Comparison of ENCODE assay signal across 1 cellular context in genomic region chr1:27556781-27557595, GRCh38.
TF ChIP-seq lines count a peak whose summit lies in the region.

No MANE protein-coding gene starts in this region.

TF ChIP-seq in K562, 482 proteins besides CTCF, POLR2A, EP300 and RAD21 (continued from another document and continues in another):
- no peak for TF ChIP-seq ARID4B (CRISPR knock-in tag; IDR thresholded peaks at IDR 0.05)
- peak; percentile 57; the same call in 1 of the 2 replicates for TF ChIP-seq ARID1B (IDR thresholded peaks at IDR 0.05)
- TF ChIP-seq BHLHE40 (IDR thresholded peaks at IDR 0.05; ENCODE audit: low read length): 0 out of 2 replicates have a peak, but pooled peaks have one; percentile 11
- TF ChIP-seq CBX1 (IDR thresholded peaks at IDR 0.05; ENCODE audit: low read depth): 0 out of 2 replicates have a peak, but pooled peaks have one; percentile 43
- peak; percentile 71; the same call in 1 of the 2 replicates for TF ChIP-seq ZNF263 (CRISPR knock-in tag; IDR thresholded peaks at IDR 0.05; ENCODE audit: borderline replicate concordance)
- TF ChIP-seq TAF1 (IDR thresholded peaks at IDR 0.05; ENCODE audit: control insufficient read depth, extremely low read depth, insufficient read depth, low read length, severe bottlenecking): no peak
- peak in 1 of 2 experiments; percentile 25; a peak in 1 of 4 replicates for TF ChIP-seq MNT (conservative IDR thresholded peaks at IDR 0.05)
- TF ChIP-seq SMARCA4 (IDR thresholded peaks at IDR 0.05): 0 out of 2 replicates have a peak, but pooled peaks have one; percentile 34
- peak in 1 of 3 experiments; percentile 33; a peak in 1 of 6 replicates for TF ChIP-seq ZBTB11 (CRISPR knock-in tag; IDR thresholded peaks at IDR 0.05)
- 0 out of 2 replicates have a peak, but pooled peaks have one; percentile 57 for TF ChIP-seq DPF2 (IDR thresholded peaks at IDR 0.05)
- peak in 1 of 2 experiments; percentile 22 for TF ChIP-seq E2F6 (IDR thresholded peaks at IDR 0.05; ENCODE audit: borderline replicate concordance in 1 of 2, extremely low read depth in 1 of 2, insufficient read depth in 1 of 2, insufficient read length in 1 of 2, low read depth in 1 of 2, low read length in 1 of 2, poor library complexity in 1 of 2, severe bottlenecking in 1 of 2)
- TF ChIP-seq TRIM25 (IDR thresholded peaks at IDR 0.05; ENCODE audit: borderline replicate concordance): no peak
- TF ChIP-seq HDGF (IDR thresholded peaks at IDR 0.05): no peak
- TF ChIP-seq RNF2 (IDR thresholded peaks at IDR 0.05): no peak
- peak; percentile 31; the same call in 1 of the 2 replicates for TF ChIP-seq MXI1 (IDR thresholded peaks at IDR 0.05; ENCODE audit: low read depth, low read length)
- 0 out of 2 replicates have a peak, but pooled peaks have one; percentile 34 for TF ChIP-seq MYNN (IDR thresholded peaks at IDR 0.05)
- TF ChIP-seq MYNN (CRISPR knock-in tag; IDR thresholded peaks at IDR 0.05): no peak
- TF ChIP-seq BACH1 (tag; IDR thresholded peaks at IDR 0.05): no peak
- TF ChIP-seq CREB5 (CRISPR knock-in tag; IDR thresholded peaks at IDR 0.05): no peak
- no peak for TF ChIP-seq ZNF785 (CRISPR knock-in tag; IDR thresholded peaks at IDR 0.05)
- 0 out of 2 replicates have a peak, but pooled peaks have one; percentile 34 for TF ChIP-seq SMARCE1 (IDR thresholded peaks at IDR 0.05)
- 0 out of 2 replicates have a peak, but pooled peaks have one; percentile 6 for TF ChIP-seq MTA1 (IDR thresholded peaks at IDR 0.05; ENCODE audit: borderline replicate concordance)
- 0 out of 2 replicates have a peak, but pooled peaks have one; percentile 1 for TF ChIP-seq PKNOX1 (IDR thresholded peaks at IDR 0.05)
- TF ChIP-seq HMBOX1 (IDR thresholded peaks at IDR 0.05): peak; percentile 56; the same call in 1 of the 2 replicates
- TF ChIP-seq ZNF76 (CRISPR knock-in tag; IDR thresholded peaks at IDR 0.05; ENCODE audit: borderline replicate concordance): no peak
- TF ChIP-seq HNRNPL (IDR thresholded peaks at IDR 0.05; ENCODE audit: low read depth, low read length): peak; percentile 67; the same call in 1 of the 2 replicates
- TF ChIP-seq FOXM1 (IDR thresholded peaks at IDR 0.05; ENCODE audit: low read depth): 0 out of 2 replicates have a peak, but pooled peaks have one; percentile 8
- TF ChIP-seq FOXM1 (CRISPR knock-in tag; IDR thresholded peaks at IDR 0.05; ENCODE audit: low read depth): no peak
- TF ChIP-seq IRF9 (tag; IDR thresholded peaks at IDR 0.05): no peak
- peak; percentile 93 for TF ChIP-seq VEZF1 (CRISPR knock-in tag; IDR thresholded peaks at IDR 0.05)
- no peak for TF ChIP-seq ZNF77 (CRISPR knock-in tag; IDR thresholded peaks at IDR 0.05)
- TF ChIP-seq TFAP4 (CRISPR knock-in tag; IDR thresholded peaks at IDR 0.05; ENCODE audit: borderline replicate concordance): peak; percentile 18
- TF ChIP-seq DEAF1 (CRISPR knock-in tag; IDR thresholded peaks at IDR 0.05): peak; percentile 56; the same call in 1 of the 2 replicates
- TF ChIP-seq ZNF75A (CRISPR knock-in tag; IDR thresholded peaks at IDR 0.05): no peak
